Comparison of ENCODE assay signal across 8 cellular contexts in genomic region chr17:29005936-29006438, GRCh38. TPM values are rescaled to one million over a fixed set of nuclear protein-coding genes. Genes with fewer than 3 reads are reported as not detected.
DNase-seq lines count a peak whose midpoint lies in the region; ATAC-seq and TF ChIP-seq lines count a peak whose summit lies in the region.

TSS of gene SEZ6 (minus strand) at chr17:29006033. CDS start at chr17:29005869, 164 bp downstream.

- H3K36me3 ChIP-seq in NT2/D1 (ENCODE audit: insufficient read depth, insufficient read length, low read length) (no peaks in the 10 kb centered on the region), neuron (ENCODE audit: insufficient read depth, low read length) (no peaks in the 10 kb centered on the region)

- peaks cover 45% of the 10 kb centered on the region for H3K27me3 Mint-ChIP-seq in activated T-helper 17 cell treated with anti-CD3 and anti-CD28 coated beads, Interleukin-2, amount 50 U/mL, for 72 hours

- no peak within 1 kb of the TSS for H2AFZ ChIP-seq in neuron (ENCODE audit: low read depth, low read length)

- no peaks in the 10 kb centered on the region for H3K9me3 Mint-ChIP-seq in activated T-helper 17 cell treated with anti-CD3 and anti-CD28 coated beads, Interleukin-2, amount 50 U/mL, for 72 hours

- no peak within 1 kb of the TSS for H3K9ac ChIP-seq in NT2/D1 (ENCODE audit: insufficient read length, low read depth)

- H3K27me3 ChIP-seq in AG04450 (ENCODE audit: control insufficient read depth, insufficient read depth, low read length) (peaks cover 70% of the 10 kb centered on the region), NT2/D1 (ENCODE audit: insufficient read depth, insufficient read length) (peaks cover 43% of the 10 kb centered on the region), neuron (ENCODE audit: insufficient read depth, low read length) (peaks cover 39% of the 10 kb centered on the region)

- H3K27ac Mint-ChIP-seq in activated T-helper 17 cell treated with anti-CD3 and anti-CD28 coated beads, Interleukin-2, amount 50 U/mL, for 72 hours: no peak within 1 kb of the TSS

- no peaks in the 10 kb centered on the region for H3K36me3 Mint-ChIP-seq in activated T-helper 17 cell treated with anti-CD3 and anti-CD28 coated beads, Interleukin-2, amount 50 U/mL, for 72 hours (ENCODE audit: low read depth)

- no peak within 1 kb of the TSS for H3K4me3 Mint-ChIP-seq in activated T-helper 17 cell treated with anti-CD3 and anti-CD28 coated beads, Interleukin-2, amount 50 U/mL, for 72 hours

- POLR2A ChIA-PET in AG04450 (lab: Yijun Ruan, JAX): no interaction called here

- no peak within 1 kb of the TSS for H3K4me3 ChIP-seq in AG04450 (ENCODE audit: low read depth, low read length)
- no peak within 1 kb of the TSS for H3K4me3 ChIP-seq in NT2/D1 (ENCODE audit: insufficient read length, low read depth)
- no peak within 1 kb of the TSS for H3K4me3 ChIP-seq in foreskin fibroblast (ENCODE audit: low read depth in 1 of 2, low read length in 2 of 2)
- peak within 1 kb of the TSS; percentile 31 for H3K4me3 ChIP-seq in neuron (ENCODE audit: low read length)

- no peak for TF ChIP-seq CTCF in AG04450 (IDR thresholded peaks at IDR 0.05; ENCODE audit: low read depth, low read length)
- TF ChIP-seq CTCF in foreskin fibroblast (IDR thresholded peaks at IDR 0.05; ENCODE audit: low read depth, low read length): no peak

- H3K9me3 ChIP-seq in AG04450 (ENCODE audit: control insufficient read depth, insufficient read depth, low read length) (no peaks in the 10 kb centered on the region; the same call in 1 of the 2 replicates), NT2/D1 (ENCODE audit: insufficient read depth, low read length) (no peaks in the 10 kb centered on the region), neuron (ENCODE audit: low read length) (no peaks in the 10 kb centered on the region)

- peaks cover 4% of the 10 kb centered on the region for H3K4me1 ChIP-seq in NT2/D1 (ENCODE audit: insufficient read depth, insufficient read length)
- H3K4me1 ChIP-seq in neuron (ENCODE audit: insufficient read depth, low read length): peaks cover 14% of the 10 kb centered on the region

- DNase-seq in AG04450 (ENCODE audit: low read depth, low spot score) (peak; percentile 7), HK-2 (ENCODE audit: unreplicated experiment) (peak; percentile 71), NT2/D1 (ENCODE audit: low read depth, low spot score) (peak; percentile 58), foreskin fibroblast (peak; percentile 30 to 77), stromal cell of bone marrow (ENCODE audit: low read depth) (peak; percentile 21)

- CTCF ChIA-PET in AG04450 (lab: Charles Lee): no interaction called here

- ATAC-seq in activated T-helper 17 cell treated with anti-CD3 and anti-CD28 coated beads, Interleukin-2, amount 50 U/mL, for 72 hours (replicated peaks): peak; percentile 60
- ATAC-seq in HG03095 (IDR thresholded peaks at IDR 0.05; ENCODE audit: unreplicated experiment): no peak

- H3K27ac ChIP-seq in AG04450 (ENCODE audit: low read depth, low read length): no peak within 1 kb of the TSS

- H3K4me1 Mint-ChIP-seq in activated T-helper 17 cell treated with anti-CD3 and anti-CD28 coated beads, Interleukin-2, amount 50 U/mL, for 72 hours: no peaks in the 10 kb centered on the region

RNA-seq across cellular contexts. Expression of gene SEZ6, which starts in this region (rescaled TPM):
- polyA plus RNA-seq in AG04450 (2011; rRNA removed): not detected in 2 replicates
- polyA minus RNA-seq in AG04450 (2011; rRNA and poly(A)+ RNA removed): not detected in 2 replicates
- not detected for total RNA-seq in activated T-helper 17 cell treated with anti-CD3 and anti-CD28 coated beads, Interleukin-2, amount 50 U/mL, for 72 hours

Comparison
In these comparisons a context has a peak if more than half of its experiments do, and no peak if none do; other contexts are left out.
1. Peak in DNase-seq in AG04450; RNA of the gene not detected or under 1 TPM.
2. Peak in ATAC-seq in activated T-helper 17 cell treated with anti-CD3 and anti-CD28 coated beads, Interleukin-2, amount 50 U/mL, for 72 hours; RNA of the gene not detected or under 1 TPM.
3. DNase-seq: peak in every context shown above with its lines; median percentile 71 in HK-2; 58 in NT2/D1; 54 in foreskin fibroblast; 21 in stromal cell of bone marrow; 7 in AG04450.